ENCODE assay signal across 16 cellular contexts in the genomic region with DNA sequence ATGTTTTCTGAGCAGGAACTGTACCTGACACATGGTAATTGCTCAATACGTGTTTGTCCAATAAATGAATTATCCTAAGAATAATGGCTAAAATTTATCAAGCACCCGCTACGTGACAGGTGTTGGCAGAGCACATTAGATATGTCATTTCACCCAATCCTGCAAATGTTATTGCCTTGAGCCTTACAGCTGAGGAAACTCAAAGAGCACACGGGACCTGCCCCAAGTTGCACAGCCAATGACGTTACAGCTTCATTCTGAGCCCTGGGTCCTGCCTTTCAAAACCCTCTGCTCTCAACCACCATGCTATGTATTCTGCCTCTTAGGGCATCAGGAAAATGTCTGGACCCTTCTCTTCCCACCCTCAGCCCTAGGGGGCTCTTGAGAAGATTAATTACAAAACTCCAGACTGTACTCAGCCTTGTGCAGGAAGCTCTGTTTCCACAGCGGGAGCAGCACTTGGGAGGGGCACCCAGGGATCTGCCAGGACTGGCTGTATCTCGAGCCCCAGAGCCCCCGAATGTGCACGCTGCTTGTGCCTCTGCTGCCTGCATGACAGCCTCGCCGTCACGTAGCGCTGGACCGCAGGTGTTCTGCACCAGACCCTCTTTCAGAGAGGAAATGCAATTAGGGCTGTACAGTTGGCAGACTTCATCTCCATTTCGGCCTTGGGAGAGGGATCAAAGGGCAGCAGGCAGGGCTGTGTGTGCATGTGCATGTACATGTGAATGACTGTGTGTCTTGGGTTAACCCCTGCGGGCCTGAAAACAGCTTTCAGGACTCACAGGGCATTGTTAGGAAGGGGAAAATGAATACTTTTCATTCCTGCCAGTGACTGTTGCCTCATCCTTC.
A peak's percentile ranks its signal among the peaks of the same experiment; 100 is the strongest.
DNase-seq lines count a peak whose midpoint lies in the region; ATAC-seq and TF ChIP-seq lines count a peak whose summit lies in the region.
"Had no signal": no experiment of that assay in that cellular context is flagged by ENCODE, and none has a peak within 500 bp of the region (broad histone marks: within the 10 kb centered on the region; RNA-seq: fewer than 3 reads in every experiment).

No MANE protein-coding gene starts in this region.

- no peak for TF ChIP-seq POLR2A in Peyer's patch (IDR thresholded peaks at IDR 0.05)
- no peak for TF ChIP-seq POLR2A in adrenal gland (IDR thresholded peaks at IDR 0.05)

- peaks cover 0 to 22% of the 10 kb centered on the region in 2 experiments; a peak in 1 of 4 replicates for H3K4me1 ChIP-seq in SK-N-SH (ENCODE audit: control insufficient read depth in 1 of 2, insufficient read depth in 2 of 2, low read depth in 1 of 2, low read length in 1 of 2)
- no peaks in the 10 kb centered on the region for H3K4me1 ChIP-seq in Peyer's patch
- H3K4me1 ChIP-seq in liver (ENCODE audit: control insufficient read depth in 4 of 4, insufficient read depth in 4 of 4, low read length in 3 of 4), result peaks cover 2 to 27% (median 11%) of the 10 kb centered on the region in 4 donors
- no peaks in the 10 kb centered on the region for H3K4me1 ChIP-seq in adrenal gland (replicated peaks in 1 of 2)

- no peaks in the 10 kb centered on the region for H3K27me3 ChIP-seq in SK-N-SH (ENCODE audit: insufficient read depth)
- H3K27me3 ChIP-seq in Peyer's patch, result no peaks in the 10 kb centered on the region
- H3K27me3 ChIP-seq in liver (ENCODE audit: control insufficient read depth in 4 of 4, insufficient read depth in 4 of 4, low read length in 3 of 4), result no peaks in the 10 kb centered on the region
- peaks cover 8% of the 10 kb centered on the region for H3K27me3 ChIP-seq in adrenal gland

- no peaks in the 10 kb centered on the region for H3K9me2 ChIP-seq in SK-N-SH

- H3K9ac ChIP-seq in SK-N-SH (no peak overlapping the region), liver (ENCODE audit: low read depth in 1 of 2, low read length in 2 of 2) (no peak overlapping the region)

- TF ChIP-seq CTCF in SK-N-SH (IDR thresholded peaks at IDR 0.05), result no peak
- no peak for TF ChIP-seq CTCF in Peyer's patch (IDR thresholded peaks at IDR 0.05)
- no peak for TF ChIP-seq CTCF in liver (IDR thresholded peaks at IDR 0.05; ENCODE audit: low read depth, low read length, missing input control)
- no peak for TF ChIP-seq CTCF in adrenal gland (IDR thresholded peaks at IDR 0.05)

- no peaks in the 10 kb centered on the region for H3K36me3 ChIP-seq in SK-N-SH (replicated peaks in 1 of 2; ENCODE audit: control insufficient read depth in 1 of 2, insufficient read depth in 2 of 2, low read length in 1 of 2)
- H3K36me3 ChIP-seq in Peyer's patch, result no peaks in the 10 kb centered on the region
- H3K36me3 ChIP-seq in liver (ENCODE audit: control insufficient read depth in 4 of 4, insufficient read depth in 3 of 4, low read depth in 1 of 4, low read length in 3 of 4), result no peaks in the 10 kb centered on the region
- H3K36me3 ChIP-seq in adrenal gland (replicated peaks in 1 of 2), result no peaks in the 10 kb centered on the region

- H2AFZ ChIP-seq in SK-N-SH (ENCODE audit: low read depth), result no peak overlapping the region

- H3K9me3 ChIP-seq in SK-N-SH (no peaks in the 10 kb centered on the region), Peyer's patch (no peaks in the 10 kb centered on the region), liver (ENCODE audit: control insufficient read depth in 4 of 4, low read length in 3 of 4) (no peaks in the 10 kb centered on the region), adrenal gland (replicated peaks in 1 of 3) (no peaks in the 10 kb centered on the region)

- no peaks in the 10 kb centered on the region for H3F3A ChIP-seq in SK-N-SH (replicated peaks; ENCODE audit: insufficient read depth)

- no peak for ATAC-seq in SK-N-SH treated with all-trans-retinoic acid at 6 μM for 48 hours

- no peak overlapping the region for H3K4me2 ChIP-seq in SK-N-SH

- intact Hi-C loops in adrenal gland (cut with DNase I), result no loop called here

- H4K20me1 ChIP-seq in SK-N-SH (ENCODE audit: insufficient read depth), result no peaks in the 10 kb centered on the region

- TF ChIP-seq EP300 in SK-N-SH (IDR thresholded peaks at IDR 0.05; ENCODE audit: borderline replicate concordance in 1 of 2, low read depth in 1 of 2, low read length in 1 of 2), result peak in 1 of 2 experiments; percentile 51; a peak in 1 of 4 replicates

- no peaks in the 10 kb centered on the region for H3K79me2 ChIP-seq in SK-N-SH (ENCODE audit: insufficient read depth)

- POLR2A ChIA-PET in SK-N-SH (lab: Yijun Ruan, JAX), result interaction anchor here (0.8 to 2.3 kb wide), 10 partner anchors 10 to 298 kb away, joined by 3 to 17 read pairs (median 4); no protein-coding TSS in a partner anchor

- TF ChIP-seq RAD21 in SK-N-SH (IDR thresholded peaks at IDR 0.05; ENCODE audit: low read length), result no peak
- no peak for TF ChIP-seq RAD21 in liver (IDR thresholded peaks at IDR 0.05)

- DNase-seq in SK-N-SH (peak; percentile 48), Peyer's patch (peak in 2 of 3 donors; percentile 57 to 65), adrenal gland (no peak), anterior cingulate cortex (lab: John Stamatoyannopoulos, UW) (no peak), DMS53 (lab: John Stamatoyannopoulos, UW) (no peak)
- DNase-seq in activated naive CD4-positive, alpha-beta T cell treated with anti-CD3 and anti-CD28 coated beads, Interleukin-2, amount 50 U/mL, for 16 hours, result no peak
- DNase-seq: AML-193; CD4-positive, CD25-positive, alpha-beta regulatory T cell; EL; KG1; NCI-H1048; NCI-H1930; NCI-H524 treated with DMSO at 0.1 percent for 48 hours; SHP77 had no signal

- H3K27ac ChIP-seq in SK-N-SH (ENCODE audit: low read depth in 2 of 2, low read length in 1 of 2) (peak overlapping the region in 1 of 2 experiments; percentile 83; a peak in 2 of 4 replicates), Peyer's patch (no peak overlapping the region), liver (ENCODE audit: low read depth in 1 of 2, low read length in 2 of 2) (no peak overlapping the region), adrenal gland (no peak overlapping the region)

- WGBS in SK-N-SH (ENCODE audit: low lambda C conversion rate), result 21% methylated on average over 16 of the region's 16 CpGs
- 36% methylated on average over 16 of the region's 16 CpGs for WGBS in liver
- 59 to 69% (median 62%) methylated on average over 8 to 16 of the region's 16 CpGs for WGBS in adrenal gland, 4 donors

- CTCF ChIA-PET in SK-N-SH (lab: Yijun Ruan, JAX), result interaction anchor here (0.7 to 4.4 kb wide), 11 partner anchors 9 to 298 kb away, joined by 3 to 32 read pairs (median 4); no protein-coding TSS in a partner anchor

- H3K4me3 ChIP-seq in SK-N-SH (ENCODE audit: low read depth in 2 of 2, low read length in 1 of 2) (no peak overlapping the region), Peyer's patch (peak overlapping the region in 1 of 4 donors; percentile 26), liver (ENCODE audit: low read depth in 1 of 3, low read length in 3 of 3) (peak overlapping the region in 1 of 3 donors; percentile 35), adrenal gland (no peak overlapping the region)

TF ChIP-seq in SK-N-SH, 30 proteins besides CTCF, POLR2A, EP300 and RAD21 (continues in another document):
- TF ChIP-seq, protein P1, sequence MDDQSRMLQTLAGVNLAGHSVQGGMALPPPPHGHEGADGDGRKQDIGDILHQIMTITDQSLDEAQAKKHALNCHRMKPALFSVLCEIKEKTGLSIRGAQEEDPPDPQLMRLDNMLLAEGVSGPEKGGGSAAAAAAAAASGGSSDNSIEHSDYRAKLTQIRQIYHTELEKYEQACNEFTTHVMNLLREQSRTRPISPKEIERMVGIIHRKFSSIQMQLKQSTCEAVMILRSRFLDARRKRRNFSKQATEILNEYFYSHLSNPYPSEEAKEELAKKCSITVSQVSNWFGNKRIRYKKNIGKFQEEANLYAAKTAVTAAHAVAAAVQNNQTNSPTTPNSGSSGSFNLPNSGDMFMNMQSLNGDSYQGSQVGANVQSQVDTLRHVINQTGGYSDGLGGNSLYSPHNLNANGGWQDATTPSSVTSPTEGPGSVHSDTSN (IDR thresholded peaks at IDR 0.05), result no peak
- TF ChIP-seq RFX5 (IDR thresholded peaks at IDR 0.05; ENCODE audit: low read length) (no peak), TEAD4 (IDR thresholded peaks at IDR 0.05; ENCODE audit: borderline replicate concordance, insufficient read depth) (no peak), FOSL2 (IDR thresholded peaks at IDR 0.05; ENCODE audit: borderline replicate concordance, low read depth) (no peak), ELF1 (IDR thresholded peaks at IDR 0.05) (no peak), NRF1 (IDR thresholded peaks at IDR 0.05; ENCODE audit: low read depth, low read length) (no peak)

TF ChIP-seq in SK-N-SH treated with all-trans-retinoic acid at 6 μM for 48 hours, 23 proteins besides CTCF, POLR2A, EP300 and RAD21 (continues in another document):
- TF ChIP-seq ISL1 (CRISPR knock-in tag; IDR thresholded peaks at IDR 0.05) (no peak), ARNTL (CRISPR knock-in tag; IDR thresholded peaks at IDR 0.05; ENCODE audit: borderline replicate concordance, low read depth) (no peak), ZC3H10 (CRISPR knock-in tag; IDR thresholded peaks at IDR 0.05) (no peak)
- TF ChIP-seq, protein P2, sequence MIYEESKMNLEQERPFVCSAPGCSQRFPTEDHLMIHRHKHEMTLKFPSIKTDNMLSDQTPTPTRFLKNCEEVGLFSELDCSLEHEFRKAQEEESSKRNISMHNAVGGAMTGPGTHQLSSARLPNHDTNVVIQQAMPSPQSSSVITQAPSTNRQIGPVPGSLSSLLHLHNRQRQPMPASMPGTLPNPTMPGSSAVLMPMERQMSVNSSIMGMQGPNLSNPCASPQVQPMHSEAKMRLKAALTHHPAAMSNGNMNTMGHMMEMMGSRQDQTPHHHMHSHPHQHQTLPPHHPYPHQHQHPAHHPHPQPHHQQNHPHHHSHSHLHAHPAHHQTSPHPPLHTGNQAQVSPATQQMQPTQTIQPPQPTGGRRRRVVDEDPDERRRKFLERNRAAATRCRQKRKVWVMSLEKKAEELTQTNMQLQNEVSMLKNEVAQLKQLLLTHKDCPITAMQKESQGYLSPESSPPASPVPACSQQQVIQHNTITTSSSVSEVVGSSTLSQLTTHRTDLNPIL (CRISPR knock-in tag; IDR thresholded peaks at IDR 0.05; ENCODE audit: low read depth), result no peak

TF ChIP-seq in liver, 16 proteins besides CTCF, POLR2A, EP300 and RAD21 (continues in another document):
- TF ChIP-seq GABPA (IDR thresholded peaks at IDR 0.05 in 1 of 2, conservative IDR thresholded peaks at IDR 0.05 in 1 of 2) (no peak), HNF4G (IDR thresholded peaks at IDR 0.05) (no peak), SP1 (IDR thresholded peaks at IDR 0.05) (no peak)

Comparison
In these comparisons a context has a peak if more than half of its experiments do, and no peak if none do; other contexts are left out.
1. DNase-seq: peak in SK-N-SH (single experiment) and Peyer's patch (2 of 3); none in activated naive CD4-positive, alpha-beta T cell treated with anti-CD3 and anti-CD28 coated beads, Interleukin-2, amount 50 U/mL, for 16 hours (single experiment), adrenal gland (0 of 7), anterior cingulate cortex (0 of 58) and DMS53 (single experiment).